8 cellular contexts compared by ENCODE assay signal in the genomic region with DNA sequence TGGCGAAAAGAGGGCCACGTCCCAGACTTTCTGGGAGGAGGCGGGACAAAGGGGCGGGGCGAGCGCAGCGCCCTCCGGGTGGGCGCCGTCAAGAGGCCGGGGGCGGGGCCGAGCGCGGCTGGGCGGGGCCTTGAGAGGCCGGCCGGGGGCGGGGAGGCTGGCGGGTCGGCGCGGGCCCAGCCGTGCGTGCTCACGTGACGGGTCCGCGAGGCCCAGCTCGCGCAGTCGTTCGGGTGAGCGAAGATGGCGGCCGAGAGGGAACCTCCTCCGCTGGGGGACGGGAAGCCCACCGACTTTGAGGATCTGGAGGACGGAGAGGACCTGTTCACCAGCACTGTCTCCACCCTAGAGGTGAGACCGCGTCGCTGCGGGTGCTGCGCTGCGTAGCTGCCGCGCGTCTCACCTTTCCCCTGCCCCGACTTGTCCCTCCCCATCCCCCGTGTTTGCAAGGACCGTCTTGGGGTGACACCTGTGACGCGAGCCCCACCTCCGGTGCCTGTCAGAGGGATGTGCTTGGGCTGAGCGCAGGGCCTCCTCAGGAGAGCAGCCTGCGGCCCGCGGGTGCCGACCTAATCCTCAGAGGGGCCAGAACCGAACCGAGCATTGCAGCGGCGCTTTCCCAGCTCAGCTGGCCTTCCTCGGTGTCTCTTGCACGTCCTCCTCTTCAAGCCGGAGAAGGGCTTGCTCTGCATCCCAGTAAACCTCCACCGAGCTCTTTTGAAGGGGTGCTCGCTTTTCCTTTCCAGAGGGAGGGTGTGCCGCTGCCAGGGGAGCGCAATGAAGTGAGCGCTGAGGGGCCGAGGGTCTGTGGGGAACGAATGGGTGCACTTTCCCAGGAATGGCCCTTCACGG. TPM values are rescaled to one million over a fixed set of nuclear protein-coding genes. Genes with fewer than 3 reads are reported as not detected.
A peak's percentile ranks its signal among the peaks of the same experiment; 100 is the strongest.
DNase-seq lines count a peak whose midpoint lies in the region; ATAC-seq and TF ChIP-seq lines count a peak whose summit lies in the region.

A gene with protein sequence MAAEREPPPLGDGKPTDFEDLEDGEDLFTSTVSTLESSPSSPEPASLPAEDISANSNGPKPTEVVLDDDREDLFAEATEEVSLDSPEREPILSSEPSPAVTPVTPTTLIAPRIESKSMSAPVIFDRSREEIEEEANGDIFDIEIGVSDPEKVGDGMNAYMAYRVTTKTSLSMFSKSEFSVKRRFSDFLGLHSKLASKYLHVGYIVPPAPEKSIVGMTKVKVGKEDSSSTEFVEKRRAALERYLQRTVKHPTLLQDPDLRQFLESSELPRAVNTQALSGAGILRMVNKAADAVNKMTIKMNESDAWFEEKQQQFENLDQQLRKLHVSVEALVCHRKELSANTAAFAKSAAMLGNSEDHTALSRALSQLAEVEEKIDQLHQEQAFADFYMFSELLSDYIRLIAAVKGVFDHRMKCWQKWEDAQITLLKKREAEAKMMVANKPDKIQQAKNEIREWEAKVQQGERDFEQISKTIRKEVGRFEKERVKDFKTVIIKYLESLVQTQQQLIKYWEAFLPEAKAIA (plus strand): TSS at position 220 of the 852 bp plus-strand sequence. CDS start 24 bp downstream, at position 244.

- peak within 1 kb of the TSS; percentile 93 for H2AFZ ChIP-seq in trophoblast cell (ENCODE audit: insufficient read depth, low read length, poor library complexity)

- H3K4me2 ChIP-seq in trophoblast cell (ENCODE audit: low read length), result peak within 1 kb of the TSS; percentile 70

- H3K27ac Mint-ChIP-seq in activated naive CD8-positive, alpha-beta T cell treated with anti-CD3 and anti-CD28 coated beads, Interleukin-2, amount 50 U/mL, for 24 hours, result peak within 1 kb of the TSS; percentile 83

- H3K23ac ChIP-seq in trophoblast cell (ENCODE audit: low read length), result no peak within 1 kb of the TSS

- DNase-seq in GM12864 (ENCODE audit: low read depth) (peak; percentile 61), HFF-Myc (ENCODE audit: extremely low read depth, low read depth) (peak; percentile 27), NAMALWA (ENCODE audit: low spot score) (peak; percentile 91), SW480 (ENCODE audit: low spot score) (peak; percentile 78), cardiac muscle cell (ENCODE audit: low read depth in 1 of 2, low spot score in 1 of 2) (peak; percentile 94 to 96), trophoblast cell (peak; percentile 86 to 93), tibial nerve (ENCODE audit: low spot score in 2 of 2) (peak; percentile 93 to 94)
- peak; percentile 94 for DNase-seq in activated naive CD8-positive, alpha-beta T cell treated with anti-CD3 and anti-CD28 coated beads, Interleukin-2, amount 50 U/mL, for 24 hours

- H4K91ac ChIP-seq in trophoblast cell (ENCODE audit: low read depth, low read length), result peak within 1 kb of the TSS; percentile 90

- peak within 1 kb of the TSS; percentile 72 for H2AK5ac ChIP-seq in trophoblast cell (ENCODE audit: low read length)

- H2BK5ac ChIP-seq in trophoblast cell (ENCODE audit: low read depth, low read length, poor library complexity), result peak within 1 kb of the TSS; percentile 90

- peak within 1 kb of the TSS; percentile 91 for H3K14ac ChIP-seq in trophoblast cell (ENCODE audit: low read length)

- H3K4me3 ChIP-seq in GM12864 (ENCODE audit: low read depth, low read length), result peak within 1 kb of the TSS; percentile 80
- peak within 1 kb of the TSS; percentile 92 for H3K4me3 ChIP-seq in HFF-Myc (replicated peaks; ENCODE audit: low read depth, low read length)
- peak within 1 kb of the TSS; percentile 97 for H3K4me3 ChIP-seq in cardiac muscle cell
- H3K4me3 ChIP-seq in trophoblast cell (ENCODE audit: low read depth, low read length), result peak within 1 kb of the TSS; percentile 93
- peak within 1 kb of the TSS; percentile 87 to 96 (median 94) for H3K4me3 ChIP-seq in tibial nerve

- TF ChIP-seq EP300 in tibial nerve (IDR thresholded peaks at IDR 0.05), result peak; percentile 12 to 89

- H3K9me3 ChIP-seq in cardiac muscle cell (ENCODE audit: low read depth) (no peaks in the 10 kb centered on the region), trophoblast cell (ENCODE audit: insufficient read depth, low read depth, low read length) (no peaks in the 10 kb centered on the region), tibial nerve (no peaks in the 10 kb centered on the region)

- H3K4me3 Mint-ChIP-seq in activated naive CD8-positive, alpha-beta T cell treated with anti-CD3 and anti-CD28 coated beads, Interleukin-2, amount 50 U/mL, for 24 hours, result peak within 1 kb of the TSS; percentile 93

- H2BK12ac ChIP-seq in trophoblast cell (ENCODE audit: low read length), result peak within 1 kb of the TSS; percentile 80

- peak within 1 kb of the TSS; percentile 95 for H3K18ac ChIP-seq in trophoblast cell (ENCODE audit: low read length)

- H3K4me1 ChIP-seq in cardiac muscle cell (ENCODE audit: low read depth) (peaks cover 14% of the 10 kb centered on the region), trophoblast cell (ENCODE audit: control insufficient read depth in 1 of 2, insufficient read depth in 2 of 2, low read length in 2 of 2) (peaks cover 3 to 14% of the 10 kb centered on the region in 2 experiments), tibial nerve (peaks cover 0 to 29% (median 18%) of the 10 kb centered on the region in 4 donors)

- TF ChIP-seq POLR2A in tibial nerve (IDR thresholded peaks at IDR 0.05), result peak; percentile 67 to 88

- H3K9ac ChIP-seq in trophoblast cell (ENCODE audit: low read length), result peak within 1 kb of the TSS; percentile 94

- H3K4me1 Mint-ChIP-seq in activated naive CD8-positive, alpha-beta T cell treated with anti-CD3 and anti-CD28 coated beads, Interleukin-2, amount 50 U/mL, for 24 hours, result peaks cover 40% of the 10 kb centered on the region

- H2BK120ac ChIP-seq in trophoblast cell (ENCODE audit: insufficient read depth, low read length, poor library complexity), result peak within 1 kb of the TSS; percentile 89

- ATAC-seq in activated naive CD8-positive, alpha-beta T cell treated with anti-CD3 and anti-CD28 coated beads, Interleukin-2, amount 50 U/mL, for 24 hours, result peak; percentile 94

- TF ChIP-seq CTCF in GM12864 (IDR thresholded peaks at IDR 0.05; ENCODE audit: low read depth, low read length, missing control alignments) (peak; percentile 46), HFF-Myc (IDR thresholded peaks at IDR 0.05; ENCODE audit: low read depth, low read length, missing control alignments) (no peak), cardiac muscle cell (IDR thresholded peaks at IDR 0.05; ENCODE audit: low read depth, low read length) (no peak), tibial nerve (IDR thresholded peaks at IDR 0.05) (peak in 2 of 5 experiments; percentile 32 to 35)

- no peaks in the 10 kb centered on the region for H3K27me3 Mint-ChIP-seq in activated naive CD8-positive, alpha-beta T cell treated with anti-CD3 and anti-CD28 coated beads, Interleukin-2, amount 50 U/mL, for 24 hours

- no peaks in the 10 kb centered on the region for H3K9me3 Mint-ChIP-seq in activated naive CD8-positive, alpha-beta T cell treated with anti-CD3 and anti-CD28 coated beads, Interleukin-2, amount 50 U/mL, for 24 hours

- H3K36me3 ChIP-seq in cardiac muscle cell, result no peaks in the 10 kb centered on the region
- H3K36me3 ChIP-seq in trophoblast cell (ENCODE audit: control insufficient read depth in 1 of 2, insufficient read depth in 2 of 2, low read length in 2 of 2), result no peaks in the 10 kb centered on the region
- no peaks in the 10 kb centered on the region for H3K36me3 ChIP-seq in tibial nerve

- H4K8ac ChIP-seq in trophoblast cell (ENCODE audit: low read depth, low read length), result peak within 1 kb of the TSS; percentile 93

- H3K27me3 ChIP-seq in cardiac muscle cell (no peaks in the 10 kb centered on the region), trophoblast cell (ENCODE audit: insufficient read depth, low read length) (no peaks in the 10 kb centered on the region), tibial nerve (no peaks in the 10 kb centered on the region)

- peak within 1 kb of the TSS; percentile 68 for H4K12ac ChIP-seq in trophoblast cell (ENCODE audit: low read depth, low read length)

- WGBS in trophoblast cell (ENCODE audit: extremely low coverage, insufficient coverage, insufficient read length), result no CpG with 5 or more reads among the region's 75 CpGs
- 0 to 2% methylated on average over 53 to 58 of the region's 75 CpGs for WGBS in tibial nerve, 2 donors

- peaks cover 12% of the 10 kb centered on the region for H3K79me2 ChIP-seq in trophoblast cell (ENCODE audit: control insufficient read depth, insufficient read depth, low read length, poor library complexity)

- H3K79me1 ChIP-seq in trophoblast cell (ENCODE audit: low read length), result peaks cover 12% of the 10 kb centered on the region

- H3K4ac ChIP-seq in trophoblast cell (ENCODE audit: low read depth, low read length), result peak within 1 kb of the TSS; percentile 93

- H3K36me3 Mint-ChIP-seq in activated naive CD8-positive, alpha-beta T cell treated with anti-CD3 and anti-CD28 coated beads, Interleukin-2, amount 50 U/mL, for 24 hours (ENCODE audit: low read depth), result peaks cover 5% of the 10 kb centered on the region

- peak within 1 kb of the TSS; percentile 92 for H3K27ac ChIP-seq in cardiac muscle cell
- H3K27ac ChIP-seq in trophoblast cell (ENCODE audit: low read depth, low read length), result peak within 1 kb of the TSS; percentile 70
- H3K27ac ChIP-seq in tibial nerve, result peak within 1 kb of the TSS; percentile 88 to 96 (median 94)

RNA-seq across cellular contexts. Expression of the gene that starts here (rescaled TPM):
- 26.9 and 31.0 TPM in 2 replicates for total RNA-seq in cardiac muscle cell
- 49.3 and 64.6 TPM in 2 replicates for polyA plus RNA-seq in cardiac muscle cell
- polyA plus RNA-seq in trophoblast cell (2013), result 149 and 156 TPM in 2 replicates
- total RNA-seq in tibial nerve, result 10 to 100 TPM; 64.5 to 88.2 (median 70.2) TPM

Comparison
In these comparisons a context has a peak if more than half of its experiments do, and no peak if none do; other contexts are left out.
1. Peak in every context shown above with its lines: DNase-seq, ATAC-seq, H3K4me3 ChIP-seq and H3K27ac ChIP-seq.
2. DNase-seq: peak in every context shown above with its lines; median percentile 95 in cardiac muscle cell; 94 in activated naive CD8-positive, alpha-beta T cell treated with anti-CD3 and anti-CD28 coated beads, Interleukin-2, amount 50 U/mL, for 24 hours; 94 in tibial nerve; 91 in NAMALWA; 90 in trophoblast cell; 78 in SW480; 61 in GM12864; 27 in HFF-Myc.